ENCODE assay signal across 22 cellular contexts in the genomic region with DNA sequence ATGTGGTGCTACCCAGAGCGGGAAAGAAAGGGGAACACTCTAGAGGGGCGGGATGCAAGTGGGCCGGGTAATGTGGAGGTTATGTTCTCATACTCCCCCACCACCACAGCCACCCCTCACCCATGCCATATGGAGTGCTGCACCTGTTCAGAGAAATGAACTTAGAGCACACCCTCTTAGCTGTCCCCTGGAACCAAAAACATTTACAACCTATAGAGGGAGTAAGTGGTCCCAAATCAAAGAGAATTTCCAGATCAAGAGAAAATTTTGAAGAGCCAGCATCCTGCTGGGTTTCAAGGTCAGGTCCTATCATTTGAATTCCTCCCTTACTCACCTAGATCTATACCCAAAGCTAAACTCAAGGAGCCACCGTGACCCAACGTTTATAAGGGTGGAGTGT.
"Had no signal": no experiment of that assay in that cellular context is flagged by ENCODE, and none has a peak within 500 bp of the region (broad histone marks: within the 10 kb centered on the region; RNA-seq: fewer than 3 reads in every experiment).

No MANE protein-coding gene starts in this region.

- H3K27me3 Mint-ChIP-seq: activated B cell treated with CpG ODN at 0.5 μM for 24 hours; activated CD4-positive, alpha-beta memory T cell treated with anti-CD3 and anti-CD28 coated beads, Interleukin-2, amount 10 ng/mL, durations not matched to agents 7 days and 5 days; activated CD8-positive, alpha-beta memory T cell treated with anti-CD3 and anti-CD28 coated beads, Interleukin-2, amount 10 ng/mL, durations not matched to agents 7 days and 5 days; activated naive CD8-positive, alpha-beta T cell treated with anti-CD3 and anti-CD28 coated beads, Interleukin-2, amount 50 U/mL, for 24 hours; activated T-cell treated with anti-CD3 and anti-CD28 coated beads, Interleukin-2, amount 50 U/mL, for 24 hours; effector memory CD8-positive, alpha-beta T cell; naive B cell had no signal

- H3K27ac Mint-ChIP-seq: activated B cell treated with CpG ODN at 0.5 μM for 24 hours; activated CD4-positive, alpha-beta memory T cell treated with anti-CD3 and anti-CD28 coated beads, Interleukin-2, amount 10 ng/mL, durations not matched to agents 7 days and 5 days; activated CD8-positive, alpha-beta memory T cell treated with anti-CD3 and anti-CD28 coated beads, Interleukin-2, amount 10 ng/mL, durations not matched to agents 7 days and 5 days; activated naive CD4-positive, alpha-beta T cell treated with anti-CD3 and anti-CD28 coated beads for 36 hours; activated naive CD8-positive, alpha-beta T cell treated with anti-CD3 and anti-CD28 coated beads, Interleukin-2, amount 50 U/mL, for 24 hours; activated T-cell treated with anti-CD3 and anti-CD28 coated beads, Interleukin-2, amount 50 U/mL, for 24 hours; activated T-helper 2 cell treated with anti-CD3 and anti-CD28 coated beads, Interferon-gamma antibody, Interleukin-2, Interleukin-4, amounts not matched to agents 10 μg/mL and 5 μg/mL and 100 μg/mL, durations not matched to agents 14 hours and 24 hours and 36 hours; effector memory CD8-positive, alpha-beta T cell; memory B cell had no signal

- H3K4me1 Mint-ChIP-seq: activated B cell treated with CpG ODN at 0.5 μM for 24 hours; activated CD4-positive, alpha-beta memory T cell treated with anti-CD3 and anti-CD28 coated beads, Interleukin-2, amount 10 ng/mL, durations not matched to agents 7 days and 5 days; activated CD8-positive, alpha-beta memory T cell treated with anti-CD3 and anti-CD28 coated beads, Interleukin-2, amount 10 ng/mL, durations not matched to agents 7 days and 5 days; activated naive CD8-positive, alpha-beta T cell treated with anti-CD3 and anti-CD28 coated beads, Interleukin-2, amount 50 U/mL, for 24 hours; memory B cell; naive B cell had no signal

- H3K9me3 ChIP-seq: mucosa of descending colon, psoas muscle, upper lobe of right lung had no signal

- H3K27me3 ChIP-seq: stomach, upper lobe of right lung had no signal

- ATAC-seq: activated CD8-positive, alpha-beta memory T cell treated with anti-CD3 and anti-CD28 coated beads, Interleukin-2, amount 10 ng/mL, durations not matched to agents 7 days and 5 days; activated naive CD8-positive, alpha-beta T cell treated with anti-CD3 and anti-CD28 coated beads, Interleukin-2, amount 50 U/mL, for 24 hours; effector memory CD8-positive, alpha-beta T cell; mucosa of descending colon; psoas muscle; right cardiac atrium; upper lobe of right lung had no signal

- H3K27ac ChIP-seq: psoas muscle, skin epidermis, stomach, upper lobe of right lung had no signal

- DNase-seq: activated B cell treated with CpG ODN at 0.5 μM for 24 hours; activated CD4-positive, alpha-beta memory T cell treated with anti-CD3 and anti-CD28 coated beads, Interleukin-2, amount 10 ng/mL, durations not matched to agents 7 days and 5 days; activated CD4-positive, alpha-beta T cell treated with anti-CD3 and anti-CD28 coated beads for 48 hours; activated CD8-positive, alpha-beta memory T cell treated with anti-CD3 and anti-CD28 coated beads, Interleukin-2, amount 10 ng/mL, durations not matched to agents 7 days and 5 days; activated naive CD4-positive, alpha-beta T cell treated with anti-CD3 and anti-CD28 coated beads for 36 hours; activated naive CD8-positive, alpha-beta T cell treated with anti-CD3 and anti-CD28 coated beads, Interleukin-2, amount 50 U/mL, for 24 hours; activated T-cell treated with anti-CD3 and anti-CD28 coated beads, Interleukin-2, amount 50 U/mL, for 24 hours; anterior cingulate cortex; caudate nucleus; effector memory CD8-positive, alpha-beta T cell; mucosa of descending colon; naive B cell; psoas muscle; right cardiac atrium; stimulated activated CD4-positive, alpha-beta T cell treated with anti-CD3 and anti-CD28 coated beads, Interleukin-15, amount 100 ng/mL, for 24 hours; stimulated activated CD4-positive, alpha-beta T cell treated with anti-CD3 and anti-CD28 coated beads, Interleukin-2, amount 100 ng/mL, for 48 hours; stomach; upper lobe of right lung had no signal

- H3K36me3 Mint-ChIP-seq: activated CD8-positive, alpha-beta memory T cell treated with anti-CD3 and anti-CD28 coated beads, Interleukin-2, amount 10 ng/mL, durations not matched to agents 7 days and 5 days; brain; memory B cell; naive B cell had no signal

- H3K4me1 ChIP-seq: psoas muscle, stomach, upper lobe of right lung had no signal

- H3K4me3 ChIP-seq: mucosa of descending colon, psoas muscle, skin epidermis, stomach, upper lobe of right lung had no signal

- H3K9me3 Mint-ChIP-seq: activated B cell treated with CpG ODN at 0.5 μM for 24 hours; activated CD4-positive, alpha-beta memory T cell treated with anti-CD3 and anti-CD28 coated beads, Interleukin-2, amount 10 ng/mL, durations not matched to agents 7 days and 5 days; activated T-helper 2 cell treated with anti-CD3 and anti-CD28 coated beads, Interferon-gamma antibody, Interleukin-2, Interleukin-4, amounts not matched to agents 10 μg/mL and 5 μg/mL and 100 μg/mL, durations not matched to agents 14 hours and 24 hours and 36 hours; memory B cell had no signal

- H3K4me3 Mint-ChIP-seq: activated B cell treated with CpG ODN at 0.5 μM for 24 hours; activated CD4-positive, alpha-beta memory T cell treated with anti-CD3 and anti-CD28 coated beads, Interleukin-2, amount 10 ng/mL, durations not matched to agents 7 days and 5 days; activated CD8-positive, alpha-beta memory T cell treated with anti-CD3 and anti-CD28 coated beads, Interleukin-2, amount 10 ng/mL, durations not matched to agents 7 days and 5 days; activated naive CD4-positive, alpha-beta T cell treated with anti-CD3 and anti-CD28 coated beads for 36 hours; activated naive CD8-positive, alpha-beta T cell treated with anti-CD3 and anti-CD28 coated beads, Interleukin-2, amount 50 U/mL, for 24 hours; activated T-cell treated with anti-CD3 and anti-CD28 coated beads, Interleukin-2, amount 50 U/mL, for 24 hours; effector memory CD8-positive, alpha-beta T cell; memory B cell; naive B cell had no signal

- H3K36me3 ChIP-seq: stomach, upper lobe of right lung had no signal
